ENCODE assay signal across 29 cellular contexts in the genomic region with DNA sequence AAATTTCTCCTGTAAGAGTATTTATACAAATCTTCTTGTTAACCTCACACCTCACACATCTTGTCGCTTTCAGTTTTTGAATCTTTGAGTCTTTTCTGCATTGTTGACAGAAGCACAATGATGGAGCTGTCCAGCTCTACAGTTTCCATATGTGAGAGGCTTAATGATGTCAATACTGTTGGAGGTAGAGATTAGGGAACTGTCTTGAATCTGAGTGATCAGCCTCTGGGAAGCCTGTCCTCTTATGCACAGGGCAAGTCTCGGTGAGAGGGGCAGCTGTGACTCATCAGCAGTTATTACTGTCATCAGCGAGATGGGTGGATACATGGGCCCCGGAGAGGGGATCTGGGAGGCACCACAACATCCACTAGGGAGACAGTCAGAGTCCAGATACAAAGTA. TPM values are rescaled to one million over a fixed set of nuclear protein-coding genes. Genes with fewer than 3 reads are reported as not detected.
DNase-seq lines count a peak whose midpoint lies in the region; ATAC-seq and TF ChIP-seq lines count a peak whose summit lies in the region.
"Had no signal": no experiment of that assay in that cellular context is flagged by ENCODE, and none has a peak within 500 bp of the region (broad histone marks: within the 10 kb centered on the region; RNA-seq: fewer than 3 reads in every experiment).

No MANE protein-coding gene starts in this region.

- peaks cover 16% of the 10 kb centered on the region for H3K4me1 Mint-ChIP-seq in GM23338
- H3K4me1 Mint-ChIP-seq: naive thymus-derived CD8-positive, alpha-beta T cell had no signal

- H3K9me3 Mint-ChIP-seq in GM23338 = no peaks in the 10 kb centered on the region
- H3K9me3 Mint-ChIP-seq: T-helper 1 cell treated with Interleukin-12 subunit alpha and Interleukin-12 subunit beta and Interleukin-4 antibody, amounts not matched to agents 30 μg/mL and 1 μg/mL, for 36 hours had no signal

- H2AK5ac ChIP-seq in mesenchymal stem cell (ENCODE audit: low read length, severe bottlenecking) = no peak overlapping the region

- no peak for ATAC-seq in GM23338
- ATAC-seq: GM12878; left lung; naive thymus-derived CD8-positive, alpha-beta T cell had no signal

- H3K4ac ChIP-seq in mesenchymal stem cell (ENCODE audit: low read depth in 1 of 2, low read length in 2 of 2) = no peak overlapping the region

- H3K14ac ChIP-seq in mesenchymal stem cell (ENCODE audit: low read length in 2 of 2) = no peak overlapping the region

- no peak overlapping the region for H2BK5ac ChIP-seq in mesenchymal stem cell (ENCODE audit: low read depth, low read length, poor library complexity, severe bottlenecking)

- H3K9me3 ChIP-seq in mesenchymal stem cell (ENCODE audit: control insufficient read depth, low read length) = no peaks in the 10 kb centered on the region
- H3K9me3 ChIP-seq: left lung, SJSA1, thoracic aorta, uterus had no signal

- H4K8ac ChIP-seq in mesenchymal stem cell (ENCODE audit: low read length) = no peak overlapping the region

- no peak overlapping the region for H2BK120ac ChIP-seq in mesenchymal stem cell (ENCODE audit: low read depth, low read length)

- H4K20me1 ChIP-seq in GM23338 (replicated peaks; ENCODE audit: insufficient read depth) = no peaks in the 10 kb centered on the region

- H2AFZ ChIP-seq in GM23338 = peak overlapping the region; percentile 23; the same call in 1 of the 2 replicates
- no peak overlapping the region for H2AFZ ChIP-seq in mesenchymal stem cell (ENCODE audit: low read depth, low read length)
- H2AFZ ChIP-seq: hepatocyte had no signal

- TF ChIP-seq CTCF in GM23338 (conservative IDR thresholded peaks at IDR 0.05; ENCODE audit: low read depth in 2 of 2) = no peak
- TF ChIP-seq CTCF in choroid plexus epithelial cell (conservative IDR thresholded peaks at IDR 0.05; ENCODE audit: low read depth, low read length) = no peak

- no peaks in the 10 kb centered on the region for H3K36me3 ChIP-seq in GM23338 (ENCODE audit: insufficient read depth)
- H3K36me3 ChIP-seq in mesenchymal stem cell (ENCODE audit: control insufficient read depth in 1 of 2, insufficient read depth in 2 of 2, low read depth in 1 of 2, low read length in 2 of 2) = no peaks in the 10 kb centered on the region
- H3K36me3 ChIP-seq: left lung, SJSA1, thoracic aorta, uterus had no signal

- DNase-seq in GM23338 (ENCODE audit: low spot score) = no peak
- DNase-seq in choroid plexus epithelial cell (ENCODE audit: low read depth) = peak; percentile 31
- DNase-seq in mesenchymal stem cell = peak; percentile 50
- no peak for DNase-seq in activated CD8-positive, alpha-beta memory T cell treated with anti-CD3 and anti-CD28 coated beads for 24 hours
- no peak for DNase-seq in NK-92 (lab: John Stamatoyannopoulos, UW; ENCODE audit: unreplicated experiment)
- DNase-seq in central memory CD4-positive, alpha-beta T cell = no peak
- DNase-seq: activated CD4-positive, alpha-beta T cell treated with anti-CD3 and anti-CD28 coated beads for 48 hours; activated gamma-delta T cell; activated T-cell treated with anti-CD3 and anti-CD28 coated beads, Interleukin-2, amount 50 U/mL, for 1 hour; DND-41; effector CD4-positive, alpha-beta T cell; foreskin melanocyte; left lung; midbrain; naive thymus-derived CD8-positive, alpha-beta T cell; NCI-H1694; NCI-H2171 treated with DMSO at 0.1 percent for 48 hours; NCI-H524; occipital lobe; stimulated activated naive CD4-positive, alpha-beta T cell; uterus had no signal

- H3F3A ChIP-seq in GM23338 (replicated peaks; ENCODE audit: low read depth) = no peaks in the 10 kb centered on the region

- no peak overlapping the region for H3K23ac ChIP-seq in mesenchymal stem cell (ENCODE audit: low read length in 2 of 2)

- H3K4me3 ChIP-seq in GM23338 = no peak overlapping the region
- no peak overlapping the region for H3K4me3 ChIP-seq in choroid plexus epithelial cell (ENCODE audit: low read depth, low read length)
- H3K4me3 ChIP-seq in mesenchymal stem cell (ENCODE audit: insufficient read depth in 1 of 2, low read depth in 1 of 2, low read length in 2 of 2) = no peak overlapping the region
- H3K4me3 ChIP-seq: GM12878, hepatocyte, left lung, SJSA1, thoracic aorta, uterus had no signal

- no peaks in the 10 kb centered on the region for H3K27me3 Mint-ChIP-seq in GM23338 (ENCODE audit: insufficient read depth, low read depth, poor library complexity)

- H3K27ac ChIP-seq in GM23338 (ENCODE audit: low read depth) (no peak overlapping the region), mesenchymal stem cell (ENCODE audit: low read length, poor library complexity, severe bottlenecking) (no peak overlapping the region)
- H3K27ac ChIP-seq: hepatocyte, HL-60, left lung, SJSA1, thoracic aorta, uterus had no signal

- no peak overlapping the region for H2BK12ac ChIP-seq in mesenchymal stem cell (ENCODE audit: low read length in 2 of 2)

- H3K36me3 Mint-ChIP-seq in GM23338 (ENCODE audit: low read depth) = no peaks in the 10 kb centered on the region
- H3K36me3 Mint-ChIP-seq: naive thymus-derived CD8-positive, alpha-beta T cell had no signal

- H3K27ac Mint-ChIP-seq in GM23338 = no peak overlapping the region
- H3K27ac Mint-ChIP-seq: naive thymus-derived CD8-positive, alpha-beta T cell; T-helper 1 cell treated with Interleukin-12 subunit alpha and Interleukin-12 subunit beta and Interleukin-4 antibody, amounts not matched to agents 30 μg/mL and 1 μg/mL, for 36 hours had no signal

- H3K18ac ChIP-seq in mesenchymal stem cell (ENCODE audit: low read depth in 1 of 2, low read length in 2 of 2) = no peak overlapping the region

- H3K4me2 ChIP-seq in GM23338 (no peak overlapping the region), mesenchymal stem cell (ENCODE audit: low read length, poor library complexity, severe bottlenecking) (no peak overlapping the region)
- H3K4me2 ChIP-seq: hepatocyte had no signal

- no peak overlapping the region for H3K9ac ChIP-seq in mesenchymal stem cell (ENCODE audit: low read length)

- no peak overlapping the region for H3K4me3 Mint-ChIP-seq in GM23338
- H3K4me3 Mint-ChIP-seq: naive thymus-derived CD8-positive, alpha-beta T cell; T-helper 1 cell treated with Interleukin-12 subunit alpha and Interleukin-12 subunit beta and Interleukin-4 antibody, amounts not matched to agents 30 μg/mL and 1 μg/mL, for 36 hours had no signal

- H4K91ac ChIP-seq in mesenchymal stem cell (ENCODE audit: low read length) = no peak overlapping the region

- H3K79me2 ChIP-seq in GM23338 (replicated peaks; ENCODE audit: insufficient read depth) = no peaks in the 10 kb centered on the region
- H3K79me2 ChIP-seq: hepatocyte had no signal

- peaks cover 6% of the 10 kb centered on the region; the same call in 1 of the 2 replicates for H3K4me1 ChIP-seq in GM23338 (ENCODE audit: insufficient read depth)
- peaks cover 9% of the 10 kb centered on the region for H3K4me1 ChIP-seq in mesenchymal stem cell (ENCODE audit: control insufficient read depth, insufficient read depth, low read depth, low read length)
- H3K4me1 ChIP-seq: left lung, uterus had no signal

- no peaks in the 10 kb centered on the region for H3K9me2 ChIP-seq in GM23338 (ENCODE audit: insufficient read depth)

- no peak overlapping the region for H2BK15ac ChIP-seq in mesenchymal stem cell (ENCODE audit: low read depth, poor library complexity, severe bottlenecking)

- H3K79me1 ChIP-seq in mesenchymal stem cell (replicated peaks; ENCODE audit: low read length, poor library complexity, severe bottlenecking) = no peaks in the 10 kb centered on the region

- H3K27me3 ChIP-seq in GM23338 (ENCODE audit: insufficient read depth) (no peaks in the 10 kb centered on the region), mesenchymal stem cell (ENCODE audit: control insufficient read depth in 1 of 2, insufficient read depth in 1 of 2, low read length in 2 of 2) (no peaks in the 10 kb centered on the region)
- H3K27me3 ChIP-seq: hepatocyte, SJSA1, uterus had no signal

- 24% methylated on average over 3 of the region's 4 CpGs for WGBS in mesenchymal stem cell

TF ChIP-seq in GM23338, 12 proteins besides CTCF, POLR2A, EP300 and RAD21 (continues in another document):
- TF ChIP-seq STAT1 (IDR thresholded peaks at IDR 0.05; ENCODE audit: unreplicated experiment) (no peak), CREB1 (CRISPR knock-in tag; IDR thresholded peaks at IDR 0.05; ENCODE audit: low read depth) (no peak), EZH2 (IDR thresholded peaks at IDR 0.05; ENCODE audit: low read depth, unreplicated experiment) (no peak)

TF ChIP-seq in PFSK-1, 5 proteins besides CTCF, POLR2A, EP300 and RAD21 (continues in another document):
- TF ChIP-seq TAF1 (IDR thresholded peaks at IDR 0.05; ENCODE audit: borderline replicate concordance, insufficient read depth, low read length) = no peak

RNA-seq across cellular contexts. Expression of gene ITGBL1, which starts 4.6 kb away (rescaled TPM):
- total RNA-seq in GM23338 (2014; rRNA removed; shearing (Covaris generic)) = not detected in 2 replicates
- 0.26 and 0.29 TPM in 2 replicates for polyA plus RNA-seq in GM23338 (2016; fragmentation: Nextera tagmentation; extraction: Ambion mirVana)
- not detected for polyA plus RNA-seq in PFSK-1 (2012; ENCODE audit: insufficient read length, low read depth)
- polyA plus RNA-seq in mesenchymal stem cell (2013, experiment 1 of 2) = 0.21 TPM
- 0.23 TPM for polyA plus RNA-seq in mesenchymal stem cell (2013, experiment 2 of 2)
- total RNA-seq: activated CD8-positive, alpha-beta memory T cell treated with anti-CD3 and anti-CD28 coated beads for 36 hours; naive thymus-derived CD8-positive, alpha-beta T cell had no signal
- polyA plus RNA-seq: hepatocyte; naive thymus-derived CD8-positive, alpha-beta T cell had no signal

RNA-seq across cellular contexts. Expression of gene NALCN, which starts 31.5 kb away (rescaled TPM):
- 0.04 and 0.87 TPM in 2 replicates for total RNA-seq in GM23338 (2014; rRNA removed; shearing (Covaris generic))
- 0.50 and 0.54 TPM in 2 replicates for polyA plus RNA-seq in GM23338 (2016; fragmentation: Nextera tagmentation; extraction: Ambion mirVana)
- not detected for polyA plus RNA-seq in PFSK-1 (2012; ENCODE audit: insufficient read length, low read depth)
- 1.1 TPM for polyA plus RNA-seq in mesenchymal stem cell (2013, experiment 1 of 2)
- polyA plus RNA-seq in mesenchymal stem cell (2013, experiment 2 of 2) = 1.2 TPM
- total RNA-seq: activated CD8-positive, alpha-beta memory T cell treated with anti-CD3 and anti-CD28 coated beads for 36 hours; GM12878; naive thymus-derived CD8-positive, alpha-beta T cell had no signal
- polyA plus RNA-seq: naive thymus-derived CD8-positive, alpha-beta T cell had no signal

Comparison
In these comparisons a context has a peak if more than half of its experiments do, and no peak if none do; other contexts are left out.
1. DNase-seq: peak in choroid plexus epithelial cell (single experiment) and mesenchymal stem cell (single experiment); none in GM23338 (single experiment), activated CD8-positive, alpha-beta memory T cell treated with anti-CD3 and anti-CD28 coated beads for 24 hours (single experiment), NK-92 (single experiment) and central memory CD4-positive, alpha-beta T cell (single experiment).